In genomic region chr19:29554149-29554548, GRCh38 we compare ENCODE assay signal across 10 cellular contexts. TPM values are rescaled to one million over a fixed set of nuclear protein-coding genes. Genes with fewer than 3 reads are reported as not detected.
"Had no signal": no experiment of that assay in that cellular context is flagged by ENCODE, and none has a peak within 500 bp of the region (broad histone marks: within the 10 kb centered on the region; RNA-seq: fewer than 3 reads in every experiment).

No MANE protein-coding gene starts in this region.

- DNase-seq: IMR-90, KBM-7, KG1 had no signal

- H3K9ac ChIP-seq: KMS-11 had no signal

- FAIRE-seq: HTR-8/SVneo, K562 had no signal

- H3K4me2 ChIP-seq: KMS-11 had no signal

- H3K4me3 ChIP-seq: K562 had no signal

- ATAC-seq: K562 had no signal

- H3K27ac ChIP-seq: HL-60, KMS-11 had no signal

RNA-seq across cellular contexts. Expression of gene VSTM2B, which starts 28.4 kb away (rescaled TPM):
- total RNA-seq: HT-29, HT1080, IMR-90, K562 had no signal
- polyA plus RNA-seq: IgD-negative memory B cell, IMR-90, K562 had no signal
